ENCODE assay signal across 21 cellular contexts in genomic region chr17:5874486-5874885, GRCh38.
"Had no signal": no experiment of that assay in that cellular context is flagged by ENCODE, and none has a peak within 500 bp of the region (broad histone marks: within the 10 kb centered on the region; RNA-seq: fewer than 3 reads in every experiment).

No MANE protein-coding gene starts in this region.

- H3K4me3 ChIP-seq: ascending aorta, breast epithelium, lung, mucosa of descending colon, sigmoid colon, spleen, tibial artery had no signal

- H3K36me3 ChIP-seq: ascending aorta, breast epithelium, sigmoid colon, spleen, tibial artery had no signal

- H3K27me3 ChIP-seq: ascending aorta, breast epithelium, sigmoid colon, tibial artery had no signal

- ATAC-seq: esophagus mucosa, mucosa of descending colon had no signal

- DNase-seq: activated CD4-positive, alpha-beta T cell treated with anti-CD3 and anti-CD28 coated beads for 1 hour; activated CD8-positive, alpha-beta memory T cell treated with anti-CD3 and anti-CD28 coated beads for 24 hours; activated CD8-positive, alpha-beta memory T cell treated with anti-CD3 and anti-CD28 coated beads, Interleukin-2, amount 50 U/mL, for 48 hours; activated effector memory CD4-positive, alpha-beta T cell treated with Interleukin-2 at 50 U/mL for 16 hours; activated naive CD4-positive, alpha-beta T cell treated with anti-CD3 and anti-CD28 coated beads, Interleukin-2, amount 50 U/mL, for 16 hours; activated T-cell treated with anti-CD3 and anti-CD28 coated beads, Interleukin-2, amount 50 U/mL, for 48 hours; effector CD8-positive, alpha-beta T cell; islet precursor cell; mucosa of descending colon; naive B cell; sigmoid colon; spleen; stimulated activated CD4-positive, alpha-beta T cell treated with anti-CD3 and anti-CD28 coated beads, Interleukin-4, amount 100 ng/mL, for 4 hours; stimulated activated naive B cell treated with anti-CD40 and anti-IgM and Interleukin-4, amounts not matched to agents 10 μg/mL and 1 μg/mL and 100 μg/mL, for 72 hours; SW 1271; T-helper 2 cell; tibial artery had no signal
